Comparison of ENCODE assay signal across 17 cellular contexts in the genomic region with DNA sequence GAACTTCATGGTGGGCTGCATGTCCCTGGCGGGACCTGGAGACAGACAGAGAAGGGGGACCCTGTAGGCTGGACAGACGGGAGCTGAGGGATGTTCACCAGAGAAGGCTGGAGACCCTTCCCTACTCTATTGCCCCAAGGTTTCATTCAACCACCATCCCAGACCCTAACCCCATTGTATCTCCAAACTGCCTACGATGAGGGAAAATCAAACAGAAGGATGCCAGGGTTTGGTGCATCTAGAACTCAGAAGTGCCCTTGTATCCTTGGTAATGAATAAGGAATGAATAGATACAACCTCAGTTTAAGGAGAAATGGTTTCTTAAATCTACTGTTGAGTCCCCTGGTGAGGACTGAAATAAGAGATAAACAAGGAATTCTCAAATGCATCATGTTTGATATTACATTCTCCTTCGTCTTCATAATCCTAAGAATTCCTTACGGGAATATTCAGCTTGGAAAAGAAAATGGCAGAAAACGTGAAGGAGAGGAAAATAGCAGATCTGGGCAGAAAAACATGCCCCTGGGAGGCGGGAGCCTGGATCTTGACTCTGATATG. TPM values are rescaled to one million over a fixed set of nuclear protein-coding genes. Genes with fewer than 3 reads are reported as not detected.
DNase-seq lines count a peak whose midpoint lies in the region; ATAC-seq and TF ChIP-seq lines count a peak whose summit lies in the region.
"Had no signal": no experiment of that assay in that cellular context is flagged by ENCODE, and none has a peak within 500 bp of the region (broad histone marks: within the 10 kb centered on the region; RNA-seq: fewer than 3 reads in every experiment).

No MANE protein-coding gene starts in this region.

- H3K27ac Mint-ChIP-seq in activated naive CD8-positive, alpha-beta T cell treated with anti-CD3 and anti-CD28 coated beads, Interleukin-2, amount 10 ng/mL, durations not matched to agents 7 days and 5 days = peak overlapping the region; percentile 9
- no peak overlapping the region for H3K27ac Mint-ChIP-seq in activated naive CD8-positive, alpha-beta T cell treated with anti-CD3 and anti-CD28 coated beads, Interleukin-2, amount 50 U/mL, for 24 hours
- H3K27ac Mint-ChIP-seq: activated B cell treated with CpG ODN at 0.5 μM for 24 hours had no signal

- H4K20me1 ChIP-seq in mammary epithelial cell (ENCODE audit: insufficient read depth, low read length) (no peaks in the 10 kb centered on the region), osteoblast (ENCODE audit: insufficient read depth, low read length) (no peaks in the 10 kb centered on the region)

- peaks cover 44% of the 10 kb centered on the region for H3K79me2 ChIP-seq in mammary epithelial cell (ENCODE audit: insufficient read depth, low read length)
- H3K79me2 ChIP-seq in osteoblast (ENCODE audit: insufficient read depth, low read length) = no peaks in the 10 kb centered on the region

- H3K4me1 ChIP-seq in mammary epithelial cell (ENCODE audit: insufficient read depth, low read length) (peaks cover 81% of the 10 kb centered on the region), osteoblast (ENCODE audit: insufficient read depth, low read length) (peaks cover 39% of the 10 kb centered on the region), vagina (peaks cover 87% of the 10 kb centered on the region)
- H3K4me1 ChIP-seq: right lobe of liver had no signal

- DNase-seq in activated naive CD8-positive, alpha-beta T cell treated with anti-CD3 and anti-CD28 coated beads, Interleukin-2, amount 10 ng/mL, durations not matched to agents 7 days and 5 days = no peak
- no peak for DNase-seq in activated naive CD8-positive, alpha-beta T cell treated with anti-CD3 and anti-CD28 coated beads, Interleukin-2, amount 50 U/mL, for 24 hours
- DNase-seq in mammary epithelial cell = peak; percentile 1
- DNase-seq in osteoblast (ENCODE audit: insufficient read length, low spot score, missing footprints) = no peak
- DNase-seq in vagina (ENCODE audit: extremely low spot score in 2 of 2) = no peak
- no peak for DNase-seq in ureter (ENCODE audit: low spot score)
- DNase-seq: activated B cell treated with CpG ODN at 0.5 μM for 24 hours, H7, NCI-H2081 treated with DMSO at 0.1 percent for 48 hours, NCI-H69, right lobe of liver had no signal

- TF ChIP-seq CTCF in mammary epithelial cell (conservative IDR thresholded peaks at IDR 0.05 in 1 of 2, IDR thresholded peaks at IDR 0.05 in 1 of 2; ENCODE audit: extremely low read depth in 1 of 2, insufficient read depth in 1 of 2, low read depth in 1 of 2, low read length in 2 of 2) (no peak), osteoblast (IDR thresholded peaks at IDR 0.05; ENCODE audit: extremely low read depth, low read depth, low read length) (no peak), vagina (IDR thresholded peaks at IDR 0.05) (no peak)

- CTCF ChIA-PET in mammary epithelial cell (lab: Charles Lee; ENCODE audit: low non-redundant PET) = no interaction called here

- no peak for TF ChIP-seq POLR2A in vagina (IDR thresholded peaks at IDR 0.05)

- no peak for ATAC-seq in activated naive CD8-positive, alpha-beta T cell treated with anti-CD3 and anti-CD28 coated beads, Interleukin-2, amount 10 ng/mL, durations not matched to agents 7 days and 5 days (ENCODE audit: low read depth)
- no peak for ATAC-seq in activated naive CD8-positive, alpha-beta T cell treated with anti-CD3 and anti-CD28 coated beads, Interleukin-2, amount 50 U/mL, for 24 hours
- ATAC-seq in GM21825 (IDR thresholded peaks at IDR 0.05; ENCODE audit: unreplicated experiment) (no peak), HG02623 (IDR thresholded peaks at IDR 0.05; ENCODE audit: unreplicated experiment) (no peak)
- ATAC-seq: HepG2 had no signal

- no peaks in the 10 kb centered on the region for H3K27me3 ChIP-seq in mammary epithelial cell (ENCODE audit: insufficient read depth, low read length)
- H3K27me3 ChIP-seq in osteoblast (ENCODE audit: insufficient read depth, low read length) = no peaks in the 10 kb centered on the region
- H3K27me3 ChIP-seq in vagina = no peaks in the 10 kb centered on the region
- H3K27me3 ChIP-seq: right lobe of liver had no signal

- no peaks in the 10 kb centered on the region for H3K27me3 Mint-ChIP-seq in activated naive CD8-positive, alpha-beta T cell treated with anti-CD3 and anti-CD28 coated beads, Interleukin-2, amount 10 ng/mL, durations not matched to agents 7 days and 5 days
- H3K27me3 Mint-ChIP-seq in activated naive CD8-positive, alpha-beta T cell treated with anti-CD3 and anti-CD28 coated beads, Interleukin-2, amount 50 U/mL, for 24 hours = no peaks in the 10 kb centered on the region
- H3K27me3 Mint-ChIP-seq: activated B cell treated with CpG ODN at 0.5 μM for 24 hours had no signal

- H3K27ac ChIP-seq in mammary epithelial cell (ENCODE audit: insufficient read depth, low read depth, low read length) (peak overlapping the region; percentile 96), osteoblast (ENCODE audit: low read depth, low read length) (peak overlapping the region; percentile 97), vagina (peak overlapping the region; percentile 72)
- H3K27ac ChIP-seq: right lobe of liver had no signal

- no peak overlapping the region for H3K4me3 Mint-ChIP-seq in activated naive CD8-positive, alpha-beta T cell treated with anti-CD3 and anti-CD28 coated beads, Interleukin-2, amount 10 ng/mL, durations not matched to agents 7 days and 5 days
- H3K4me3 Mint-ChIP-seq in activated naive CD8-positive, alpha-beta T cell treated with anti-CD3 and anti-CD28 coated beads, Interleukin-2, amount 50 U/mL, for 24 hours = no peak overlapping the region
- H3K4me3 Mint-ChIP-seq: activated B cell treated with CpG ODN at 0.5 μM for 24 hours had no signal

- H2AFZ ChIP-seq in mammary epithelial cell (ENCODE audit: low read depth, low read length) (no peak overlapping the region), osteoblast (ENCODE audit: low read length) (no peak overlapping the region)

- H3K4me3 ChIP-seq in mammary epithelial cell (replicated peaks in 1 of 3; ENCODE audit: insufficient read depth in 1 of 3, low read depth in 2 of 3, low read length in 3 of 3) (no peak overlapping the region), osteoblast (ENCODE audit: insufficient read depth, low read length) (no peak overlapping the region), vagina (no peak overlapping the region)
- H3K4me3 ChIP-seq: right lobe of liver had no signal

- peak overlapping the region; percentile 79 for H3K9ac ChIP-seq in mammary epithelial cell (ENCODE audit: insufficient read depth, low read length)

- BruUV-seq in mammary epithelial cell (replicated peaks; lab: Mats Ljungman, UMichigan) = no TSS peak

- H3K36me3 ChIP-seq in mammary epithelial cell (ENCODE audit: insufficient read depth, low read length) (peaks cover 70% of the 10 kb centered on the region), osteoblast (ENCODE audit: insufficient read depth, low read length) (no peaks in the 10 kb centered on the region), vagina (peaks cover 0 to 4% of the 10 kb centered on the region in 2 donors)
- H3K36me3 ChIP-seq: right lobe of liver had no signal

- WGBS in mammary epithelial cell (ENCODE audit: low coverage, missing lambda C conversion rate) = 69% methylated on average over 7 of the region's 7 CpGs

- intact Hi-C loops in mammary epithelial cell (cut with micrococcal nuclease) (no loop called here), vagina (cut with DNase I) (loop anchor here (5.0 kb wide), 1 partner anchor 52 kb away; no protein-coding TSS in a partner anchor)

- in situ Hi-C loops in mammary epithelial cell (cut with MboI; ENCODE audit: low sequenced_read_pairs in 2 of 2) = no loop called here

- H3K4me1 Mint-ChIP-seq in activated naive CD8-positive, alpha-beta T cell treated with anti-CD3 and anti-CD28 coated beads, Interleukin-2, amount 10 ng/mL, durations not matched to agents 7 days and 5 days = peaks cover 76% of the 10 kb centered on the region
- H3K4me1 Mint-ChIP-seq in activated naive CD8-positive, alpha-beta T cell treated with anti-CD3 and anti-CD28 coated beads, Interleukin-2, amount 50 U/mL, for 24 hours = peaks cover 58% of the 10 kb centered on the region

- H3K9me3 ChIP-seq in mammary epithelial cell (replicated peaks; ENCODE audit: insufficient read depth, low read length) (no peaks in the 10 kb centered on the region), osteoblast (ENCODE audit: low read depth, low read length) (no peaks in the 10 kb centered on the region), vagina (no peaks in the 10 kb centered on the region)
- H3K9me3 ChIP-seq: right lobe of liver had no signal

- POLR2A ChIA-PET in activated naive CD8-positive, alpha-beta T cell treated with anti-CD3 and anti-CD28 coated beads, Interleukin-2, amount 10 ng/mL, durations not matched to agents 7 days and 5 days (lab: Charles Lee) = no interaction called here

- H3K9me3 Mint-ChIP-seq in activated naive CD8-positive, alpha-beta T cell treated with anti-CD3 and anti-CD28 coated beads, Interleukin-2, amount 10 ng/mL, durations not matched to agents 7 days and 5 days = no peaks in the 10 kb centered on the region
- no peaks in the 10 kb centered on the region for H3K9me3 Mint-ChIP-seq in activated naive CD8-positive, alpha-beta T cell treated with anti-CD3 and anti-CD28 coated beads, Interleukin-2, amount 50 U/mL, for 24 hours
- H3K9me3 Mint-ChIP-seq: activated B cell treated with CpG ODN at 0.5 μM for 24 hours had no signal

- H3K36me3 Mint-ChIP-seq in activated naive CD8-positive, alpha-beta T cell treated with anti-CD3 and anti-CD28 coated beads, Interleukin-2, amount 10 ng/mL, durations not matched to agents 7 days and 5 days = no peaks in the 10 kb centered on the region
- no peaks in the 10 kb centered on the region for H3K36me3 Mint-ChIP-seq in activated naive CD8-positive, alpha-beta T cell treated with anti-CD3 and anti-CD28 coated beads, Interleukin-2, amount 50 U/mL, for 24 hours (ENCODE audit: low read depth)

- H3K4me2 ChIP-seq in mammary epithelial cell (ENCODE audit: insufficient read depth, low read depth, low read length) (no peak overlapping the region), osteoblast (ENCODE audit: insufficient read depth, low read length) (peak overlapping the region; percentile 66)

- dilution Hi-C loops in mammary epithelial cell (cut with HindIII; ENCODE audit: low sequenced_read_pairs) = loop anchor here (5.0 kb wide), 2 partner anchors 37 to 38 kb away; no protein-coding TSS in a partner anchor

RNA-seq across cellular contexts. Expression of a gene that starts 16.4 kb away (rescaled TPM):
- total RNA-seq in activated naive CD8-positive, alpha-beta T cell treated with anti-CD3 and anti-CD28 coated beads, Interleukin-2, amount 10 ng/mL, durations not matched to agents 7 days and 5 days = 1 to 10 TPM; 9.0 to 9.7 TPM
- total RNA-seq in mammary epithelial cell = 100 to 1,000 TPM; 170 to 608 TPM
- polyA plus RNA-seq in mammary epithelial cell = 120 TPM
- 1,186 TPM for polyA minus RNA-seq in mammary epithelial cell
- total RNA-seq in osteoblast = under 0.01 and 0.29 TPM in 2 replicates
- 296 TPM for total RNA-seq in vagina
- 53.1 TPM for total RNA-seq in ureter
- total RNA-seq: chondrocyte, G401, glomerular endothelial cell, right lobe of liver had no signal

RNA-seq across cellular contexts. Expression of a gene that starts 41.8 kb away (rescaled TPM):
- total RNA-seq in activated naive CD8-positive, alpha-beta T cell treated with anti-CD3 and anti-CD28 coated beads, Interleukin-2, amount 10 ng/mL, durations not matched to agents 7 days and 5 days = 10 to 100 TPM; 12.2 to 13.2 TPM
- 10 to 100 TPM; 13.0 to 34.5 TPM for total RNA-seq in mammary epithelial cell
- polyA plus RNA-seq in mammary epithelial cell = 28.5 TPM
- polyA minus RNA-seq in mammary epithelial cell = 62.7 TPM
- total RNA-seq in osteoblast = 666 and 801 TPM in 2 replicates
- total RNA-seq in vagina = 700 TPM
- total RNA-seq in ureter = 505 TPM

Comparison
In these comparisons a context has a peak if more than half of its experiments do, and no peak if none do; other contexts are left out.
1. RNA of a gene that starts 41.8 kb away (total RNA-seq): 700 TPM in vagina (single experiment), 666 to 801 TPM in osteoblast and 505 TPM in ureter (single experiment); 13.0 to 34.5 TPM in mammary epithelial cell and 12.2 to 13.2 TPM in activated naive CD8-positive, alpha-beta T cell treated with anti-CD3 and anti-CD28 coated beads, Interleukin-2, amount 10 ng/mL, durations not matched to agents 7 days and 5 days; every median in the first group is over 10 times any median in the second.
2. Peak in every context shown above with its lines, with median percentiles within 50 percentile points of each other: H3K27ac ChIP-seq.